Comparison of ENCODE assay signal across 1 cellular context in the genomic region with DNA sequence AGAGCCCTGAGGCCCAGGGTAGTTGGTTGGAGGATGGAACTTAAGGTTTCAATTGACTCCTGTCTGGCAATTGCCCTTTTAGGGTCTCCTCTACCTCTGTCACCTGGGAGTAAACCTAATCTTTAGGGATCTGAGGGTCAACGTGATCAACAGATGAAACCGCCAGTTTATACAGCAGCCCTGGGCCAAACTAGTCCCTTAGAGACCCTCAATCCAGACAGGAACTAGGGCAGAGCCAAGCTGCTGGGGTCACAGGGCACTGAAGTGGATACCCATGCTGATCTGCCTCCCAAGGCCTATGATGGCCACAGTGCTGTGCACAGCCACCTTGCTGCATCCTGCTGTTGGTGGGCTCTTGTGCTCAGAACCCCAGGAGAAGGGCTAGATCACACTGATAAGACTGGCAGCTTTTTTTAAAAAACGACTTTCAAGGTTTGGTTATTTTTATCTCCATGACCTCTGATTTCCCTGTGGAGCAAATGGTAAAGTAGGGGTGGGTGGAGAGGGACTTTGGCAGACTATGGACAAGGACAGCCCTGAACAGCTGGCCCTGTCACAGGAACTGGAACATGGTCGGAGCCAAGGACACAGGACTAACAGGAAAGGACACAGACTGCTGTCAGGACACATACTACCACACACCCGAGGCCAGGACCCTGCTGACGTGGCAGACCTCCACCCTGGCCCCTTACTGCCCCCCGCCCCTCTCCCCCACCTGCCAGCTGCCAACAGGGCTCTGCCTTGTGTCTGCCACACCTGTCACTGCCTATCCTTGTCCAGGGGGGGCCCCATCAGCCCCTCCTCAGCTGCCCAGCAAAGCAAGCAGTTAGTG.
A peak's percentile ranks its signal among the peaks of the same experiment; 100 is the strongest.
TF ChIP-seq lines count a peak whose summit lies in the region.

No MANE protein-coding gene starts in this region.

TF ChIP-seq in HepG2, 621 proteins besides CTCF, POLR2A, EP300 and RAD21 (continued from another document and continues in another):
- TF ChIP-seq, protein P1, sequence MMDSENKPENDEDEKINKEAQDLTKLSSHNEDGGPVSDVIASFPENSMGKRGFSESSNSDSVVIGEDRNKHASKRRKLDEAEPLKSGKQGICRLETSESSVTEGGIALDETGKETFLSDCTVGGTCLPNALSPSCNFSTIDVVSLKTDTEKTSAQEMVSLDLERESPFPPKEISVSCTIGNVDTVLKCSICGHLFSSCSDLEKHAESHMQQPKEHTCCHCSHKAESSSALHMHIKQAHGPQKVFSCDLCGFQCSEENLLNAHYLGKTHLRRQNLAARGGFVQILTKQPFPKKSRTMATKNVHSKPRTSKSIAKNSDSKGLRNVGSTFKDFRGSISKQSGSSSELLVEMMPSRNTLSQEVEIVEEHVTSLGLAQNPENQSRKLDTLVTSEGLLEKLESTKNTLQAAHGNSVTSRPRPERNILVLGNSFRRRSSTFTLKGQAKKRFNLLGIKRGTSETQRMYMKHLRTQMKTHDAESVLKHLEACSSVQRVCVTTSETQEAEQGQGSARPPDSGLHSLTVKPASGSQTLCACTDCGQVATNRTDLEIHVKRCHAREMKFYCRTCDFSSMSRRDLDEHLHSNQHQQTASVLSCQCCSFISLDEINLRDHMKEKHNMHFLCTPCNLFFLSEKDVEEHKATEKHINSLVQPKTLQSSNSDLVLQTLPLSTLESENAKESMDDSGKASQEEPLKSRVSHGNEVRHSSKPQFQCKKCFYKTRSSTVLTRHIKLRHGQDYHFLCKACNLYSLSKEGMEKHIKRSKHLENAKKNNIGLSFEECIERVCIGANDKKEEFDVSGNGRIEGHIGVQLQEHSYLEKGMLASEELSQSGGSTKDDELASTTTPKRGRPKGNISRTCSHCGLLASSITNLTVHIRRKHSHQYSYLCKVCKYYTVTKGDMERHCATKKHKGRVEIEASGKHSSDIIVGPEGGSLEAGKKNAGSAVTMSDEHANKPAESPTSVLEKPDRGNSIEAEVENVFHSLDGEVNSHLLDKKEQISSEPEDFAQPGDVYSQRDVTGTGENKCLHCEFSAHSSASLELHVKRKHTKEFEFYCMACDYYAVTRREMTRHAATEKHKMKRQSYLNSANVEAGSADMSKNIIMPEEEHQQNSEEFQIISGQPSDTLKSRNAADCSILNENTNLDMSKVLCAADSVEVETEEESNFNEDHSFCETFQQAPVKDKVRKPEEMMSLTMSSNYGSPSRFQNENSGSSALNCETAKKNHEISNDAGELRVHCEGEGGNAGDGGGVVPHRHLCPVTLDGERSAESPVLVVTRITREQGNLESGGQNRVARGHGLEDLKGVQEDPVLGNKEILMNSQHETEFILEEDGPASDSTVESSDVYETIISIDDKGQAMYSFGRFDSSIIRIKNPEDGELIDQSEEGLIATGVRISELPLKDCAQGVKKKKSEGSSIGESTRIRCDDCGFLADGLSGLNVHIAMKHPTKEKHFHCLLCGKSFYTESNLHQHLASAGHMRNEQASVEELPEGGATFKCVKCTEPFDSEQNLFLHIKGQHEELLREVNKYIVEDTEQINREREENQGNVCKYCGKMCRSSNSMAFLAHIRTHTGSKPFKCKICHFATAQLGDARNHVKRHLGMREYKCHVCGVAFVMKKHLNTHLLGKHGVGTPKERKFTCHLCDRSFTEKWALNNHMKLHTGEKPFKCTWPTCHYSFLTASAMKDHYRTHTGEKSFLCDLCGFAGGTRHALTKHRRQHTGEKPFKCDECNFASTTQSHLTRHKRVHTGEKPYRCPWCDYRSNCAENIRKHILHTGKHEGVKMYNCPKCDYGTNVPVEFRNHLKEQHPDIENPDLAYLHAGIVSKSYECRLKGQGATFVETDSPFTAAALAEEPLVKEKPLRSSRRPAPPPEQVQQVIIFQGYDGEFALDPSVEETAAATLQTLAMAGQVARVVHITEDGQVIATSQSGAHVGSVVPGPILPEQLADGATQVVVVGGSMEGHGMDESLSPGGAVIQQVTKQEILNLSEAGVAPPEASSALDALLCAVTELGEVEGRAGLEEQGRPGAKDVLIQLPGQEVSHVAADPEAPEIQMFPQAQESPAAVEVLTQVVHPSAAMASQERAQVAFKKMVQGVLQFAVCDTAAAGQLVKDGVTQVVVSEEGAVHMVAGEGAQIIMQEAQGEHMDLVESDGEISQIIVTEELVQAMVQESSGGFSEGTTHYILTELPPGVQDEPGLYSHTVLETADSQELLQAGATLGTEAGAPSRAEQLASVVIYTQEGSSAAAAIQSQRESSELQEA (CRISPR knock-in tag; IDR thresholded peaks at IDR 0.05; ENCODE audit: not compliant biosample characterization): peak; percentile 63
- TF ChIP-seq ZNF720 (CRISPR knock-in tag; IDR thresholded peaks at IDR 0.05) (no peak), ZNF598 (CRISPR knock-in tag; IDR thresholded peaks at IDR 0.05; ENCODE audit: borderline replicate concordance) (peak; percentile 50; the same call in 1 of the 2 replicates), ZFP36L1 (CRISPR knock-in tag; IDR thresholded peaks at IDR 0.05) (peak; percentile 65; the same call in 1 of the 2 replicates), ESRRA (CRISPR knock-in tag; IDR thresholded peaks at IDR 0.05; ENCODE audit: low read depth) (peak; percentile 99), ARID4A (CRISPR knock-in tag; IDR thresholded peaks at IDR 0.05; ENCODE audit: borderline replicate concordance) (peak; percentile 89), BRF2 (CRISPR knock-in tag; IDR thresholded peaks at IDR 0.05) (peak; percentile 27; the same call in 1 of the 2 replicates), PPARG (CRISPR knock-in tag; conservative IDR thresholded peaks at IDR 0.05) (peak; percentile 62), ZNF343 (CRISPR knock-in tag; IDR thresholded peaks at IDR 0.05) (no peak; the same call in 1 of the 2 replicates), ZNF792 (CRISPR knock-in tag; IDR thresholded peaks at IDR 0.05) (peak; percentile 70; the same call in 1 of the 2 replicates), ASH2L (IDR thresholded peaks at IDR 0.05; ENCODE audit: insufficient read length, low read depth, low read length) (peak; percentile 32), CCDC6 (CRISPR knock-in tag; IDR thresholded peaks at IDR 0.05) (no peak), MAFF (IDR thresholded peaks at IDR 0.05; ENCODE audit: low read depth, low read length) (no peak), ZNF75D (CRISPR knock-in tag; IDR thresholded peaks at IDR 0.05; ENCODE audit: borderline replicate concordance) (no peak), WIZ (CRISPR knock-in tag; IDR thresholded peaks at IDR 0.05) (peak; percentile 83), ZNF616 (CRISPR knock-in tag; IDR thresholded peaks at IDR 0.05; ENCODE audit: low read depth) (no peak), HES4 (CRISPR knock-in tag; IDR thresholded peaks at IDR 0.05; ENCODE audit: borderline replicate concordance) (no peak), RFX1 (IDR thresholded peaks at IDR 0.05) (no peak), ZBTB37 (CRISPR knock-in tag; IDR thresholded peaks at IDR 0.05) (peak; percentile 94), ARNT2 (CRISPR knock-in tag; IDR thresholded peaks at IDR 0.05; ENCODE audit: low read depth) (peak; percentile 31; the same call in 1 of the 2 replicates), KLF6 (CRISPR knock-in tag; IDR thresholded peaks at IDR 0.05) (no peak), FOSL2 (CRISPR knock-in tag; IDR thresholded peaks at IDR 0.05) (0 out of 2 replicates have a peak, but pooled peaks have one; percentile 28), ZNF605 (CRISPR knock-in tag; IDR thresholded peaks at IDR 0.05) (peak; percentile 69; the same call in 1 of the 2 replicates), DPF2 (CRISPR knock-in tag; IDR thresholded peaks at IDR 0.05; ENCODE audit: borderline replicate concordance, low read depth) (peak; percentile 50; the same call in 1 of the 2 replicates), BCL6 (CRISPR knock-in tag; IDR thresholded peaks at IDR 0.05) (peak; percentile 47; the same call in 1 of the 2 replicates), SRF (IDR thresholded peaks at IDR 0.05; ENCODE audit: low read depth, low read length) (no peak), SKIL (CRISPR knock-in tag; IDR thresholded peaks at IDR 0.05; ENCODE audit: borderline replicate concordance) (peak; percentile 92), ZBTB25 (CRISPR knock-in tag; IDR thresholded peaks at IDR 0.05) (no peak), PHF8 (CRISPR knock-in tag; IDR thresholded peaks at IDR 0.05) (peak; percentile 17; the same call in 1 of the 2 replicates), KLF11 (CRISPR knock-in tag; IDR thresholded peaks at IDR 0.05) (no peak), SOX6 (IDR thresholded peaks at IDR 0.05) (no peak), SOX6 (CRISPR knock-in tag; IDR thresholded peaks at IDR 0.05) (peak; percentile 66; the same call in 1 of the 2 replicates)
- TF ChIP-seq, protein P2, sequence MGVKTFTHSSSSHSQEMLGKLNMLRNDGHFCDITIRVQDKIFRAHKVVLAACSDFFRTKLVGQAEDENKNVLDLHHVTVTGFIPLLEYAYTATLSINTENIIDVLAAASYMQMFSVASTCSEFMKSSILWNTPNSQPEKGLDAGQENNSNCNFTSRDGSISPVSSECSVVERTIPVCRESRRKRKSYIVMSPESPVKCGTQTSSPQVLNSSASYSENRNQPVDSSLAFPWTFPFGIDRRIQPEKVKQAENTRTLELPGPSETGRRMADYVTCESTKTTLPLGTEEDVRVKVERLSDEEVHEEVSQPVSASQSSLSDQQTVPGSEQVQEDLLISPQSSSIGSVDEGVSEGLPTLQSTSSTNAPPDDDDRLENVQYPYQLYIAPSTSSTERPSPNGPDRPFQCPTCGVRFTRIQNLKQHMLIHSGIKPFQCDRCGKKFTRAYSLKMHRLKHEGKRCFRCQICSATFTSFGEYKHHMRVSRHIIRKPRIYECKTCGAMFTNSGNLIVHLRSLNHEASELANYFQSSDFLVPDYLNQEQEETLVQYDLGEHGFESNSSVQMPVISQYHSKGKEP (CRISPR knock-in tag; IDR thresholded peaks at IDR 0.05): 0 out of 2 replicates have a peak, but pooled peaks have one; percentile 48
- TF ChIP-seq, protein P3, sequence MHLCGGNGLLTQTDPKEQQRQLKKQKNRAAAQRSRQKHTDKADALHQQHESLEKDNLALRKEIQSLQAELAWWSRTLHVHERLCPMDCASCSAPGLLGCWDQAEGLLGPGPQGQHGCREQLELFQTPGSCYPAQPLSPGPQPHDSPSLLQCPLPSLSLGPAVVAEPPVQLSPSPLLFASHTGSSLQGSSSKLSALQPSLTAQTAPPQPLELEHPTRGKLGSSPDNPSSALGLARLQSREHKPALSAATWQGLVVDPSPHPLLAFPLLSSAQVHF (CRISPR knock-in tag; IDR thresholded peaks at IDR 0.05): 0 out of 2 replicates have a peak, but pooled peaks have one; percentile 69
